Comparison of ENCODE assay signal across 1 cellular context in genomic region chr12:27982380-27982779, GRCh38.
A peak's percentile ranks its signal among the peaks of the same experiment; 100 is the strongest.
TF ChIP-seq lines count a peak whose summit lies in the region.

No MANE protein-coding gene starts in this region.

TF ChIP-seq in HepG2, 621 proteins besides CTCF, POLR2A, EP300 and RAD21:
- no peak for TF ChIP-seq CHD2 (IDR thresholded peaks at IDR 0.05; ENCODE audit: low read depth, low read length)
- peak; percentile 82 for TF ChIP-seq LCORL (IDR thresholded peaks at IDR 0.05)
- no peak for TF ChIP-seq LCORL (CRISPR knock-in tag; IDR thresholded peaks at IDR 0.05)
